7 cellular contexts compared by ENCODE assay signal in the genomic region with DNA sequence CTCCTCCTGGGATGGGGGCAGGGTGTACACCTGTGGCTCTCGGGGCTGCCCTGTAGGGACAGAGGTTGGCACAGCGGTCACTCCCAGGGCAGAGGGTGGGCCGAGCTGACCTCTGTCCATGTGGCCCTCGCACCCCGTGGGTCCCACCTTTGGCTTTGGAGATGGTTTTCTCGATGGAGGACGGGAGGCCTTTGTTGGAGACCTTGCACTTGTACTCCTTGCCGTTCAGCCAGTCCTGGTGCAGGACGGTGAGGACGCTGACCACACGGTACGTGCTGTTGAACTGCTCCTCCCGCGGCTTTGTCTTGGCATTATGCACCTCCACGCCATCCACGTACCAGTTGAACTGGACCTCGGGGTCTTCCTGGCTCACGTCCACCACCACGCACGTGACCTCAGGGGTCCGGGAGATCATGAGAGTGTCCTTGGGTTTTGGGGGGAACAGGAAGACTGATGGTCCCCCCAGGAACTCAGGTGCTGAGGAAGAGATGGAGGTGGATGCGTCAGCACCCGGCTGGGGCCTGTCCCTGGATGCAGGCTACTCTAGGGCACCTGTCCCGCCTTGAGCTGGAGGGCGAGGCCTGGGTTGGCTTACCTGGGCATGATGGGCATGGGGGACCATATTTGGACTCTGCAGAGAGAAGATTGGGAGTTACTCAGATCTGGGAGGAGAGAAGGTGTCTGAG.
DNase-seq lines count a peak whose midpoint lies in the region; FAIRE-seq and TF ChIP-seq lines count a peak whose summit lies in the region.
"Not testable (repeated sequence)": the region's sequence is repeated elsewhere in the genome, so short reads cannot be mapped to it uniquely, and the experiment has no call there.

No MANE protein-coding gene starts in this region.

- FAIRE-seq in GM12892 (lab: Jason Lieb, UNC) = not testable (repeated sequence)

- H3K4me1 Mint-ChIP-seq in chondrocyte (ENCODE audit: low read depth); type B pancreatic cell (ENCODE audit: unreplicated experiment): not testable (repeated sequence)

- H3K9me3 Mint-ChIP-seq in chondrocyte (ENCODE audit: low read depth); type B pancreatic cell: not testable (repeated sequence)

- not testable (repeated sequence) for H3K27ac Mint-ChIP-seq in chondrocyte (ENCODE audit: unreplicated experiment); type B pancreatic cell

- TF ChIP-seq CTCF in chondrocyte (IDR thresholded peaks at IDR 0.05); type B pancreatic cell (conservative IDR thresholded peaks at IDR 0.05): not testable (repeated sequence)

- intact Hi-C loops in posterior vena cava (cut with DNase I) = not testable (repeated sequence)

- not testable (repeated sequence) for H3K36me3 Mint-ChIP-seq in chondrocyte (ENCODE audit: low read depth); type B pancreatic cell

- not testable (repeated sequence) for H3K4me3 Mint-ChIP-seq in chondrocyte (ENCODE audit: unreplicated experiment); type B pancreatic cell

- TF ChIP-seq POLR2A in GM12892 (IDR thresholded peaks at IDR 0.05; ENCODE audit: low read depth, low read length) = peak; percentile 44; the same call in 1 of the 2 replicates

- DNase-seq in GM12892 (ENCODE audit: insufficient read length) = not testable (repeated sequence)
- peak; percentile 8 for DNase-seq in activated CD4-positive, alpha-beta T cell treated with anti-CD3 and anti-CD28 coated beads for 1 hour
- peak; percentile 92 for DNase-seq in chondrocyte (ENCODE audit: low spot score)
- peak; percentile 34 for DNase-seq in islet precursor cell
- DNase-seq in medulla oblongata (ENCODE audit: extremely low spot score) = peak; percentile 1
- DNase-seq in posterior vena cava (ENCODE audit: low spot score) = peak; percentile 79
- peak; percentile 68 for DNase-seq in type B pancreatic cell (ENCODE audit: extremely low spot score, unreplicated experiment)

- H3K27me3 Mint-ChIP-seq in chondrocyte (ENCODE audit: low read depth); type B pancreatic cell: not testable (repeated sequence)
